ENCODE assay signal across 8 cellular contexts in the genomic region with DNA sequence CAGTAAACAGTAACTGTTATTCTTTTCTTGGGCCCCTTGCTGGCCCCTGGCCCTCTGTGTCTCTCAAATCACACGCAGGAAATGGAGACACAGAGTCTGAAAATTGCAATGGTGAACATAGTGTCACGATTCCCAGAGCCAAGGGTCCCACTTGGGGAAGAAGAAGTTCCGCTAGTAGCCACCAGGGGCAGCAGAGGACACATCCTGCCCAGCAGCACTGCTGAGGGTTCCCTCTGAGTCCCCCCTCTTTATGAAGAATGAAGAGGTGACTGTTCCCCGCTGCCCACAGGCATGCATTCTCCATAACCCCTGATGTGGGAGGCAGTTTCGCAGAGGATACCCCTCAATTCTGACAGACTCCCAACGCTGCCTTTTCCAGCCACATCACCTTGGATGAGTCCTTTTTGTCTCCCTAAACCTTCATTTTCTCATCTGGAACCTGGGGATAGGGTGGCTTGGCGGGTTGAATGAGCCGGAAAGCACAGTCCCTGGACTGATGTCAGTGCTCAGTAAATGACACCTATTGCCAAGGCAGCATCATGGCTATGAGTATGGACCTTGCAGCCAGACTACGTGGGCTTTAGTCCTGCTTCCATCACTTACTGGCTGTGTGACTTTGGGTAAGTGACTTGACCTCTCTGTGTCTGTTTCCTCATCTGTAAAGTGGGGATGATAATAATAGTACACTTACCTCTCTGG.
DNase-seq lines count a peak whose midpoint lies in the region; ATAC-seq and TF ChIP-seq lines count a peak whose summit lies in the region.

No MANE protein-coding gene starts in this region.

- no peak overlapping the region for H3K4me2 ChIP-seq in H9 (ENCODE audit: insufficient read depth, insufficient read length, low read length)

- no peaks in the 10 kb centered on the region for H3K36me3 ChIP-seq in SJCRH30
- H3K36me3 ChIP-seq in ascending aorta = no peaks in the 10 kb centered on the region

- no peak overlapping the region for H2BK20ac ChIP-seq in H9 (ENCODE audit: low read depth, low read length, poor library complexity, severe bottlenecking)

- H3K27me3 ChIP-seq in H9 (ENCODE audit: insufficient read depth, low read length) = no peaks in the 10 kb centered on the region
- no peaks in the 10 kb centered on the region for H3K27me3 ChIP-seq in SJCRH30
- no peaks in the 10 kb centered on the region for H3K27me3 ChIP-seq in ascending aorta

- H3K27me3 Mint-ChIP-seq in H9 (ENCODE audit: low read depth) = peaks cover 9% of the 10 kb centered on the region

- H3K4ac ChIP-seq in H9 (ENCODE audit: low read depth, low read length) = no peak overlapping the region

- no peaks in the 10 kb centered on the region for H3K79me2 ChIP-seq in H9 (ENCODE audit: insufficient read depth, low read length)

- no peaks in the 10 kb centered on the region for H3K23me2 ChIP-seq in H9 (ENCODE audit: insufficient read length, low read depth, low read length, poor library complexity, severe bottlenecking)

- no peak overlapping the region for H2AFZ ChIP-seq in H9 (ENCODE audit: low read length)

- no peak overlapping the region for H3K23ac ChIP-seq in H9 (ENCODE audit: insufficient read length, low read depth, low read length)

- no peak overlapping the region for H3K18ac ChIP-seq in H9 (ENCODE audit: insufficient read length, low read depth, low read length)

- peaks cover 3% of the 10 kb centered on the region; the same call in 1 of the 2 replicates for H3K4me1 ChIP-seq in H9 (ENCODE audit: insufficient read depth, low read length)
- H3K4me1 ChIP-seq in SJCRH30 = no peaks in the 10 kb centered on the region
- H3K4me1 ChIP-seq in ascending aorta = peaks cover 0 to 23% of the 10 kb centered on the region in 2 donors

- no peak overlapping the region for H2BK5ac ChIP-seq in H9 (ENCODE audit: insufficient read length, low read length)

- peaks cover 14 to 17% of the 10 kb centered on the region in 2 experiments for H3K4me1 Mint-ChIP-seq in H9

- H3K9me3 ChIP-seq in H9 (ENCODE audit: control insufficient read depth, low read depth, low read length) (no peaks in the 10 kb centered on the region), SJCRH30 (replicated peaks) (no peaks in the 10 kb centered on the region), ascending aorta (no peaks in the 10 kb centered on the region)

- TF ChIP-seq CTCF in H9 (conservative IDR thresholded peaks at IDR 0.05) (peak; percentile 94), ascending aorta (IDR thresholded peaks at IDR 0.05) (peak; percentile 62 to 89 (median 89))

- no peak for ATAC-seq in HG02623 (IDR thresholded peaks at IDR 0.05; ENCODE audit: unreplicated experiment)
- no peak for ATAC-seq in HG02759 (IDR thresholded peaks at IDR 0.05; ENCODE audit: unreplicated experiment)

- no peak overlapping the region for H2BK120ac ChIP-seq in H9 (ENCODE audit: low read depth, low read length, poor library complexity, severe bottlenecking)

- no peak overlapping the region for H3K9ac ChIP-seq in H9 (ENCODE audit: extremely low read depth, insufficient read length, low read length)

- H4K8ac ChIP-seq in H9 (replicated peaks; ENCODE audit: insufficient read length, low read depth, low read length) = no peak overlapping the region

- DNase-seq in CMK (ENCODE audit: low read depth) = peak; percentile 65
- DNase-seq in H9 = peak; percentile 67
- DNase-seq in SJCRH30 = peak; percentile 48 to 76
- DNase-seq in ascending aorta (ENCODE audit: low spot score in 2 of 2) = peak in 1 of 2 donors; percentile 73
- DNase-seq in inferior parietal cortex (ENCODE audit: extremely low spot score) = peak; percentile 72
- peak; percentile 36 for DNase-seq in stimulated activated CD4-positive, alpha-beta T cell treated with anti-CD3 and anti-CD28 coated beads, Interleukin-4, amount 100 ng/mL, for 24 hours

- no peak overlapping the region for H4K5ac ChIP-seq in H9 (ENCODE audit: insufficient read length, low read depth, low read length)

- no CpG with 5 or more reads among the region's 9 CpGs for WGBS in H9 (ENCODE audit: extremely low coverage, insufficient read length, low lambda C conversion rate)

- H3K14ac ChIP-seq in H9 (ENCODE audit: insufficient read depth, low read length) = no peak overlapping the region

- no peak overlapping the region for H3K4me3 Mint-ChIP-seq in H9

- H2BK15ac ChIP-seq in H9 (ENCODE audit: low read depth, low read length) = no peak overlapping the region

- no peaks in the 10 kb centered on the region for H3K79me1 ChIP-seq in H9 (ENCODE audit: insufficient read depth, low read depth, low read length, poor library complexity, severe bottlenecking)

- H3K27ac ChIP-seq in H9 (ENCODE audit: insufficient read length, low read depth, low read length) (no peak overlapping the region), SJCRH30 (no peak overlapping the region), ascending aorta (no peak overlapping the region)

- H4K91ac ChIP-seq in H9 (ENCODE audit: insufficient read length, low read depth, low read length) = no peak overlapping the region

- H3K56ac ChIP-seq in H9 (ENCODE audit: insufficient read length, low read depth, low read length) = no peak overlapping the region

- no peak overlapping the region for H3K4me3 ChIP-seq in SJCRH30
- no peak overlapping the region for H3K4me3 ChIP-seq in ascending aorta

- no peak overlapping the region for H3T11ph ChIP-seq in H9 (ENCODE audit: low read length)

- intact Hi-C loops in ascending aorta (cut with DNase I) = loop anchor here (2.0 kb wide), 1 partner anchor 113 kb away; no protein-coding TSS in a partner anchor

- H3K36me3 Mint-ChIP-seq in H9 (ENCODE audit: insufficient read depth in 1 of 3, low read depth in 3 of 3) = no peaks in the 10 kb centered on the region

- H2AK5ac ChIP-seq in H9 (ENCODE audit: insufficient read length, low read length) = no peak overlapping the region

- H4K20me1 ChIP-seq in H9 (ENCODE audit: control insufficient read depth, insufficient read depth, insufficient read length) = no peaks in the 10 kb centered on the region

- no peak overlapping the region for H2BK12ac ChIP-seq in H9 (ENCODE audit: insufficient read length, low read depth, low read length)

- H3K27ac Mint-ChIP-seq in H9 = no peak overlapping the region

- no peaks in the 10 kb centered on the region for H3K9me3 Mint-ChIP-seq in H9
